1 cellular context compared by ENCODE assay signal in the genomic region with DNA sequence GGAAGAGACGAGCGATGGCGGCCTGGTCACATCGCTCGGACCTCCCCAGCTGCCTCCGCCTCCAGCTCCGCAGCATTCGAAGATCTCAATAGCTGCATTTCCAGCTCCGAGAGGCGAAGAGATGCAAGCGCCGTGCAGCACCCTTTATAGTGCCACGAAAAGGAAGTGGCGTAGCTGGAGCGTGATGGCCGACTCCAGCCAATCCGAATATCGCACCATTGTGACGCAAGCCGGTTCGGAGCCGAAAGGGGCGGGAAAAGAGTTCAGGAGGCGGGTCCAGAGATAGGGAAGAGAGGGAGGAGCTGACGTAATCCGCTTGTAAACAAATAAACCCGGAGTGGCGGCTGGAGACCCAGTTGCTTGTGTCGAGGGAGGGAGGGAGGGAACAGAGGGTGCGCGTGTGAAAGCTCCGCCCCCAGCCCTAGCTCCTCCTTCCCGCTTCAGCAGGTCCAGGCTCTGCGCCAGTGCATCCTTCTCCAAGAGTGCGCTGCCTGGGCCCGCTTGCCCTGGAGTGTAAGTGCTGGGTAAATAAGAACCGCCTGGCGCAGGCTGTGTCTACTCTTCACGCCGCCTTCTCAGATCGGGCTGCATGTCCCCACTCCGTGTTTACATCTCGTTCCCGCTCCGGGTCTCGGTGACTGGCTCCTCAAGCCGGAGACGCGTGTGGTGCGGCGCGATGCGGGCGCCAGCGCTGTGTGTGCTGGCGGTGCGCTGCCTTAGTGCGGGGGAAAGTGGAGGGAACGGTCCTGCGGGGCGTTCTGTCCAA.
TF ChIP-seq lines count a peak whose summit lies in the region.

A gene with protein sequence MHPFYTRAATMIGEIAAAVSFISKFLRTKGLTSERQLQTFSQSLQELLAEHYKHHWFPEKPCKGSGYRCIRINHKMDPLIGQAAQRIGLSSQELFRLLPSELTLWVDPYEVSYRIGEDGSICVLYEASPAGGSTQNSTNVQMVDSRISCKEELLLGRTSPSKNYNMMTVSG (minus strand): TSS at position 116 of the 766 bp plus-strand sequence. CDS start 311 bp downstream, outside the sequence.

TF ChIP-seq in HEK293, 187 proteins besides CTCF, POLR2A, EP300 and RAD21 (continued from another document and continues in another):
- TF ChIP-seq BCL6B (tag by site-specific recombination; IDR thresholded peaks at IDR 0.05): no peak
- TF ChIP-seq ZNF837 (tag by site-specific recombination; IDR thresholded peaks at IDR 0.05): no peak
- TF ChIP-seq ZNF585B (tag by site-specific recombination; IDR thresholded peaks at IDR 0.05): no peak
- peak; percentile 99 for TF ChIP-seq ZNF366 (tag by site-specific recombination; conservative IDR thresholded peaks at IDR 0.05)
- no peak for TF ChIP-seq KLF1 (tag by site-specific recombination; IDR thresholded peaks at IDR 0.05)
- TF ChIP-seq ZNF169 (tag by site-specific recombination; IDR thresholded peaks at IDR 0.05): no peak
- TF ChIP-seq ZNF157 (tag by site-specific recombination; IDR thresholded peaks at IDR 0.05): no peak
- no peak for TF ChIP-seq ZNF488 (tag by site-specific recombination; IDR thresholded peaks at IDR 0.05)
- TF ChIP-seq ZNF175 (tag by site-specific recombination; IDR thresholded peaks at IDR 0.05): no peak
- TF ChIP-seq ZNF530 (tag by site-specific recombination; IDR thresholded peaks at IDR 0.05; ENCODE audit: low read depth): no peak
- peak; percentile 39 for TF ChIP-seq GLIS1 (tag by site-specific recombination; IDR thresholded peaks at IDR 0.05)
- TF ChIP-seq SP3 (tag by site-specific recombination; IDR thresholded peaks at IDR 0.05): peak; percentile 84
- TF ChIP-seq PRDM1 (tag by site-specific recombination; IDR thresholded peaks at IDR 0.05): peak; percentile 92
- no peak for TF ChIP-seq PRDM6 (tag by site-specific recombination; IDR thresholded peaks at IDR 0.05)
- TF ChIP-seq ZNF155 (tag by site-specific recombination; IDR thresholded peaks at IDR 0.05): no peak
- TF ChIP-seq YY1 (tag by site-specific recombination; IDR thresholded peaks at IDR 0.05): 0 out of 2 replicates have a peak, but pooled peaks have one; percentile 61
- TF ChIP-seq ZNF19 (tag by site-specific recombination; IDR thresholded peaks at IDR 0.05; ENCODE audit: low read depth): no peak
- TF ChIP-seq, protein P1, sequence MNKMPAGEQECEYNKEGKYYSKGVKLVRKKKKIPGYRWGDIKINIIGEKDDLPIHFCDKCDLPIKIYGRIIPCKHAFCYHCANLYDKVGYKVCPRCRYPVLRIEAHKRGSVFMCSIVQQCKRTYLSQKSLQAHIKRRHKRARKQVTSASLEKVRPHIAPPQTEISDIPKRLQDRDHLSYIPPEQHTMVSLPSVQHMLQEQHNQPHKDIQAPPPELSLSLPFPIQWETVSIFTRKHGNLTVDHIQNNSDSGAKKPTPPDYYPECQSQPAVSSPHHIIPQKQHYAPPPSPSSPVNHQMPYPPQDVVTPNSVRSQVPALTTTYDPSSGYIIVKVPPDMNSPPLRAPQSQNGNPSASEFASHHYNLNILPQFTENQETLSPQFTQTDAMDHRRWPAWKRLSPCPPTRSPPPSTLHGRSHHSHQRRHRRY (tag by site-specific recombination; IDR thresholded peaks at IDR 0.05): no peak
- TF ChIP-seq SP7 (tag by site-specific recombination; IDR thresholded peaks at IDR 0.05): peak; percentile 54; the same call in 1 of the 2 replicates
- peak; percentile 35 for TF ChIP-seq ZIC2 (tag by site-specific recombination; IDR thresholded peaks at IDR 0.05)
- TF ChIP-seq HOXD13 (CRISPR knock-in tag; IDR thresholded peaks at IDR 0.05; ENCODE audit: borderline replicate concordance): no peak
- no peak for TF ChIP-seq OSR2 (tag by site-specific recombination; IDR thresholded peaks at IDR 0.05)
- TF ChIP-seq SCRT2 (tag by site-specific recombination; IDR thresholded peaks at IDR 0.05): no peak
- TF ChIP-seq ZNF776 (tag by site-specific recombination; IDR thresholded peaks at IDR 0.05; ENCODE audit: borderline replicate concordance): no peak
- TF ChIP-seq MZF1 (tag by site-specific recombination; IDR thresholded peaks at IDR 0.05; ENCODE audit: borderline replicate concordance): peak; percentile 62; the same call in 1 of the 2 replicates
- TF ChIP-seq ZNF626 (tag by site-specific recombination; IDR thresholded peaks at IDR 0.05): no peak
- 0 out of 2 replicates have a peak, but pooled peaks have one; percentile 10 for TF ChIP-seq ZNF10 (tag by site-specific recombination; IDR thresholded peaks at IDR 0.05)
- TF ChIP-seq ZNF473 (tag by site-specific recombination; IDR thresholded peaks at IDR 0.05): no peak
- no peak for TF ChIP-seq ZNF221 (tag by site-specific recombination; IDR thresholded peaks at IDR 0.05; ENCODE audit: borderline replicate concordance)
- TF ChIP-seq ZNF747 (tag by site-specific recombination; IDR thresholded peaks at IDR 0.05): no peak
- 0 out of 2 replicates have a peak, but pooled peaks have one; percentile 46 for TF ChIP-seq KLF10 (tag by site-specific recombination; IDR thresholded peaks at IDR 0.05)
- TF ChIP-seq, protein P2, sequence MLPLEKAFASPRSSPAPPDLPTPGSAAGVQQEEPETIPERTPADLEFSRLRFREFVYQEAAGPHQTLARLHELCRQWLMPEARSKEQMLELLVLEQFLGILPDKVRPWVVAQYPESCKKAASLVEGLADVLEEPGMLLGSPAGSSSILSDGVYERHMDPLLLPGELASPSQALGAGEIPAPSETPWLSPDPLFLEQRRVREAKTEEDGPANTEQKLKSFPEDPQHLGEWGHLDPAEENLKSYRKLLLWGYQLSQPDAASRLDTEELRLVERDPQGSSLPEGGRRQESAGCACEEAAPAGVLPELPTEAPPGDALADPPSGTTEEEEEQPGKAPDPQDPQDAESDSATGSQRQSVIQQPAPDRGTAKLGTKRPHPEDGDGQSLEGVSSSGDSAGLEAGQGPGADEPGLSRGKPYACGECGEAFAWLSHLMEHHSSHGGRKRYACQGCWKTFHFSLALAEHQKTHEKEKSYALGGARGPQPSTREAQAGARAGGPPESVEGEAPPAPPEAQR (tag by site-specific recombination; IDR thresholded peaks at IDR 0.05): no peak
- TF ChIP-seq SALL2 (tag by site-specific recombination; IDR thresholded peaks at IDR 0.05; ENCODE audit: borderline replicate concordance): no peak
- no peak for TF ChIP-seq ZNF37A (tag by site-specific recombination; IDR thresholded peaks at IDR 0.05)
- no peak for TF ChIP-seq ZNF211 (tag by site-specific recombination; IDR thresholded peaks at IDR 0.05; ENCODE audit: low read depth)
- TF ChIP-seq, protein P3, sequence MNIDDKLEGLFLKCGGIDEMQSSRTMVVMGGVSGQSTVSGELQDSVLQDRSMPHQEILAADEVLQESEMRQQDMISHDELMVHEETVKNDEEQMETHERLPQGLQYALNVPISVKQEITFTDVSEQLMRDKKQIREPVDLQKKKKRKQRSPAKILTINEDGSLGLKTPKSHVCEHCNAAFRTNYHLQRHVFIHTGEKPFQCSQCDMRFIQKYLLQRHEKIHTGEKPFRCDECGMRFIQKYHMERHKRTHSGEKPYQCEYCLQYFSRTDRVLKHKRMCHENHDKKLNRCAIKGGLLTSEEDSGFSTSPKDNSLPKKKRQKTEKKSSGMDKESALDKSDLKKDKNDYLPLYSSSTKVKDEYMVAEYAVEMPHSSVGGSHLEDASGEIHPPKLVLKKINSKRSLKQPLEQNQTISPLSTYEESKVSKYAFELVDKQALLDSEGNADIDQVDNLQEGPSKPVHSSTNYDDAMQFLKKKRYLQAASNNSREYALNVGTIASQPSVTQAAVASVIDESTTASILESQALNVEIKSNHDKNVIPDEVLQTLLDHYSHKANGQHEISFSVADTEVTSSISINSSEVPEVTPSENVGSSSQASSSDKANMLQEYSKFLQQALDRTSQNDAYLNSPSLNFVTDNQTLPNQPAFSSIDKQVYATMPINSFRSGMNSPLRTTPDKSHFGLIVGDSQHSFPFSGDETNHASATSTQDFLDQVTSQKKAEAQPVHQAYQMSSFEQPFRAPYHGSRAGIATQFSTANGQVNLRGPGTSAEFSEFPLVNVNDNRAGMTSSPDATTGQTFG (tag by site-specific recombination; IDR thresholded peaks at IDR 0.05; ENCODE audit: borderline replicate concordance): no peak
- TF ChIP-seq HIC1 (tag by site-specific recombination; IDR thresholded peaks at IDR 0.05): no peak
- peak; percentile 98 for TF ChIP-seq ATF2 (tag by site-specific recombination; IDR thresholded peaks at IDR 0.05; ENCODE audit: low read depth)
- no peak for TF ChIP-seq ZNF280C (tag by site-specific recombination; IDR thresholded peaks at IDR 0.05)
- peak; percentile 80 for TF ChIP-seq PBX3 (CRISPR knock-in tag; IDR thresholded peaks at IDR 0.05)
- no peak for TF ChIP-seq ZFP3 (tag by site-specific recombination; IDR thresholded peaks at IDR 0.05; ENCODE audit: low read depth)
